ENCODE assay signal across 31 cellular contexts in genomic region chr5:73415617-73416016, GRCh38. TPM values are rescaled to one million over a fixed set of nuclear protein-coding genes. Genes with fewer than 3 reads are reported as not detected.
"Had no signal": no experiment of that assay in that cellular context is flagged by ENCODE, and none has a peak within 500 bp of the region (broad histone marks: within the 10 kb centered on the region; RNA-seq: fewer than 3 reads in every experiment).

No MANE protein-coding gene starts in this region.

- H3K79me2 ChIP-seq: hepatocyte had no signal

- H3K4me2 ChIP-seq: hepatocyte, neural progenitor cell, smooth muscle cell had no signal

- H3K27me3 ChIP-seq: vagina had no signal

- H3K27ac ChIP-seq: esophagus muscularis mucosa, foreskin keratinocyte, gastroesophageal sphincter, heart left ventricle, hepatocyte, left lung, neural progenitor cell, prostate gland, right atrium auricular region, suprapubic skin, transverse colon, upper lobe of right lung, vagina had no signal

- H3K36me3 ChIP-seq: esophagus muscularis mucosa, gastroesophageal sphincter, heart left ventricle, left lung, neural progenitor cell, prostate gland, right atrium auricular region, suprapubic skin, transverse colon, upper lobe of right lung, vagina had no signal

- H3K9me3 ChIP-seq: esophagus muscularis mucosa, heart left ventricle, left lung, prostate gland, right atrium auricular region, suprapubic skin, transverse colon, upper lobe of right lung, vagina had no signal

- H3K9ac ChIP-seq: neural progenitor cell had no signal

- H3K9me3 Mint-ChIP-seq: dendritic cell treated with granulocyte-macrophage colony-stimulating factor and Interleukin-4, amounts not matched to agents 40 ng/mL and 50 ng/mL, for 4 days; endodermal cell had no signal

- H3K4me3 ChIP-seq: esophagus muscularis mucosa, gastroesophageal sphincter, heart left ventricle, hepatocyte, left lung, neural progenitor cell, prostate gland, right atrium auricular region, smooth muscle cell, suprapubic skin, transverse colon, upper lobe of right lung, vagina had no signal

- H3K36me3 Mint-ChIP-seq: neural progenitor cell had no signal

- ATAC-seq: foreskin keratinocyte; gastroesophageal sphincter; heart left ventricle; left cardiac atrium; left lung; naive thymus-derived CD4-positive, alpha-beta T cell; sciatic nerve; stimulated activated naive CD8-positive, alpha-beta T cell treated with anti-CD3 and anti-CD28 coated beads, Interleukin-15, amount 100 ng/mL, for 72 hours; upper lobe of right lung had no signal

- H3K27ac Mint-ChIP-seq: dendritic cell treated with granulocyte-macrophage colony-stimulating factor and Interleukin-4, amounts not matched to agents 40 ng/mL and 50 ng/mL, for 4 days; endodermal cell; naive thymus-derived CD4-positive, alpha-beta T cell; neural progenitor cell; stimulated activated naive CD8-positive, alpha-beta T cell treated with anti-CD3 and anti-CD28 coated beads, Interleukin-15, amount 100 ng/mL, for 72 hours had no signal

- H3K4me3 Mint-ChIP-seq: dendritic cell treated with granulocyte-macrophage colony-stimulating factor and Interleukin-4, amounts not matched to agents 40 ng/mL and 50 ng/mL, for 4 days; endodermal cell; naive thymus-derived CD4-positive, alpha-beta T cell; nephron; neural progenitor cell; stimulated activated naive CD8-positive, alpha-beta T cell treated with anti-CD3 and anti-CD28 coated beads, Interleukin-15, amount 100 ng/mL, for 72 hours had no signal

- H2AFZ ChIP-seq: hepatocyte, neural progenitor cell had no signal

- DNase-seq: effector CD8-positive, alpha-beta T cell; endodermal cell; foreskin keratinocyte; heart left ventricle; left cardiac atrium; left lung; mesendoderm; midbrain; naive thymus-derived CD4-positive, alpha-beta T cell; nucleus accumbens; stimulated activated CD4-positive, alpha-beta T cell treated with anti-CD3 and anti-CD28 coated beads, Interleukin-12 subunit alpha, Interleukin-12 subunit beta, amount 100 ng/mL, for 4 hours; stimulated activated CD4-positive, alpha-beta T cell treated with anti-CD3 and anti-CD28 coated beads, Interleukin-1b, Interleukin-23, amount 100 ng/mL, for 48 hours; stimulated activated CD4-positive, alpha-beta T cell treated with anti-CD3 and anti-CD28 coated beads, Interleukin-4, amount 100 ng/mL, for 1 hour; stimulated activated CD8-positive, alpha-beta memory T cell treated with anti-CD3 and anti-CD28 coated beads, Interleukin-4, amount 100 ng/mL, for 48 hours; stimulated activated naive CD4-positive, alpha-beta T cell; stimulated activated naive CD8-positive, alpha-beta T cell treated with anti-CD3 and anti-CD28 coated beads, Interleukin-15, amount 100 ng/mL, for 72 hours; transverse colon; upper lobe of right lung had no signal

RNA-seq across cellular contexts. Expression of gene FOXD1, which starts 33.0 kb away (rescaled TPM):
- total RNA-seq: lung microvascular endothelial cell, right atrium auricular region, transverse colon, vagina had no signal
- polyA plus RNA-seq: naive thymus-derived CD4-positive, alpha-beta T cell had no signal
